1 cellular context compared by ENCODE assay signal in genomic region chr18:11808001-11808855, GRCh38.
TF ChIP-seq lines count a peak whose summit lies in the region.

No MANE protein-coding gene starts in this region.

TF ChIP-seq in A549, 52 proteins besides CTCF, POLR2A, EP300 and RAD21 (continued from another document):
- TF ChIP-seq FOXS1 (CRISPR knock-in tag; IDR thresholded peaks at IDR 0.05) (no peak), JUNB (IDR thresholded peaks at IDR 0.05) (peak; percentile 32; the same call in 1 of the 2 replicates), HEYL (CRISPR knock-in tag; IDR thresholded peaks at IDR 0.05) (no peak), HOXB5 (CRISPR knock-in tag; IDR thresholded peaks at IDR 0.05) (no peak), HDAC2 (IDR thresholded peaks at IDR 0.05) (no peak), RARB (CRISPR knock-in tag; IDR thresholded peaks at IDR 0.05) (no peak), CEBPB (IDR thresholded peaks at IDR 0.05) (no peak), GATA3 (IDR thresholded peaks at IDR 0.05; ENCODE audit: borderline replicate concordance) (no peak), RFX5 (IDR thresholded peaks at IDR 0.05) (no peak), RCOR1 (IDR thresholded peaks at IDR 0.05; ENCODE audit: low read depth, low read length) (no peak)
